Comparison of ENCODE assay signal across 21 cellular contexts in the genomic region with DNA sequence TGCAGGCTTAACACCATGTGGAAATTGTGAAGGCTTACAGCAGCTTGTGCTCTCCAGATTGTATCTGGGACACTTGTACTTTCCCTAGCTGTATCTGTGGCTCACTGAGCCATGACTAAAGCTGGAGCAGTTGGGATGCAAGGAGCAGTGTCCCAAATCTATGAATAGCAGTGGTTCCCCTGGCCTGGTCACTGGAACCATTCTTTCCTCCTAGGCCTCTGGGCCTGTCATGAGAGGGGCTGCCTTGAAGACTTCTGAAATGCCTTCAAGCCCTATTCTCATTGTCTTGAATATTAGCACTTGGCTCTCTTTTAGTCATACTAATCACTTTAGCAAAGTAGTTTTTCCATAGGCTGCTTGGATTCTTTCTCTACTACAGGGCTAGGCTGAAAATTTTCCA.
"Had no signal": no experiment of that assay in that cellular context is flagged by ENCODE, and none has a peak within 500 bp of the region (broad histone marks: within the 10 kb centered on the region; RNA-seq: fewer than 3 reads in every experiment).

No MANE protein-coding gene starts in this region.

- H3K36me3 Mint-ChIP-seq: naive thymus-derived CD4-positive, alpha-beta T cell had no signal

- H3K4me3 ChIP-seq: colonic mucosa, esophagus muscularis mucosa, gastroesophageal sphincter, heart left ventricle, left lung, lower lobe of right lung had no signal

- H3K9me3 ChIP-seq: colonic mucosa, esophagus muscularis mucosa had no signal

- H3K27me3 Mint-ChIP-seq: dendritic cell treated with granulocyte-macrophage colony-stimulating factor and Interleukin-4, amounts not matched to agents 40 ng/mL and 50 ng/mL, for 4 days; effector memory CD8-positive, alpha-beta T cell; naive thymus-derived CD4-positive, alpha-beta T cell had no signal

- H3K4me1 Mint-ChIP-seq: naive thymus-derived CD4-positive, alpha-beta T cell had no signal

- H3K27me3 ChIP-seq: colonic mucosa, esophagus muscularis mucosa, foreskin keratinocyte, gastroesophageal sphincter, heart left ventricle, left lung had no signal

- H3K36me3 ChIP-seq: colonic mucosa, esophagus muscularis mucosa, gastroesophageal sphincter, heart left ventricle, left lung, lower lobe of right lung had no signal

- H3K27ac ChIP-seq: colonic mucosa, esophagus muscularis mucosa, foreskin keratinocyte, gastroesophageal sphincter, heart left ventricle, left lung, lower lobe of right lung had no signal

- H3K4me1 ChIP-seq: colonic mucosa, esophagus muscularis mucosa, foreskin keratinocyte, gastroesophageal sphincter, heart left ventricle, left lung, lower lobe of right lung had no signal

- H3K4me3 Mint-ChIP-seq: dendritic cell treated with granulocyte-macrophage colony-stimulating factor and Interleukin-4, amounts not matched to agents 40 ng/mL and 50 ng/mL, for 4 days; effector memory CD8-positive, alpha-beta T cell; naive thymus-derived CD4-positive, alpha-beta T cell had no signal

- H3K27ac Mint-ChIP-seq: dendritic cell treated with granulocyte-macrophage colony-stimulating factor and Interleukin-4, amounts not matched to agents 40 ng/mL and 50 ng/mL, for 4 days; effector memory CD8-positive, alpha-beta T cell; naive thymus-derived CD4-positive, alpha-beta T cell had no signal

- ATAC-seq: effector memory CD8-positive, alpha-beta T cell; foreskin keratinocyte; gastroesophageal sphincter; heart left ventricle; left cardiac atrium; left lung; left ventricle myocardium superior; lower lobe of right lung; naive thymus-derived CD4-positive, alpha-beta T cell had no signal

- FAIRE-seq: endothelial cell of umbilical vein, frontal cortex, islet of Langerhans, keratinocyte had no signal

- DNase-seq: colonic mucosa; cortex of kidney; effector CD8-positive, alpha-beta T cell; effector memory CD8-positive, alpha-beta T cell; foreskin keratinocyte; heart left ventricle; hippocampal formation; left cardiac atrium; left lung; left ventricle myocardium superior; lower lobe of right lung; mesenchymal stem cell; midbrain; naive thymus-derived CD4-positive, alpha-beta T cell had no signal
